8 cellular contexts compared by ENCODE assay signal in genomic region chr2:31233741-31234689, GRCh38. TPM values are rescaled to one million over a fixed set of nuclear protein-coding genes. Genes with fewer than 3 reads are reported as not detected.
DNase-seq lines count a peak whose midpoint lies in the region; ATAC-seq and TF ChIP-seq lines count a peak whose summit lies in the region.

TSS of gene EHD3 (plus strand) at chr2:31234152. CDS start at chr2:31234622, 470 bp downstream.

- intact Hi-C loops in dendritic cell treated with granulocyte-macrophage colony-stimulating factor and Interleukin-4, amounts not matched to agents 40 ng/mL and 50 ng/mL, for 4 days (cut with micrococcal nuclease) = loop anchor here (10.0 kb wide), 1 partner anchor 91 kb away; no protein-coding TSS in a partner anchor
- intact Hi-C loops in left lung (cut with DNase I) = no loop called here

- H3K9me3 Mint-ChIP-seq in activated CD4-positive, alpha-beta T cell treated with anti-CD3 and anti-CD28 coated beads, Interleukin-2, amount 10 ng/mL, durations not matched to agents 7 days and 5 days = no peaks in the 10 kb centered on the region
- H3K9me3 Mint-ChIP-seq in dendritic cell treated with granulocyte-macrophage colony-stimulating factor and Interleukin-4, amounts not matched to agents 40 ng/mL and 50 ng/mL, for 4 days = no peaks in the 10 kb centered on the region

- peak; percentile 40 to 55 for TF ChIP-seq CTCF in left lung (IDR thresholded peaks at IDR 0.05)

- DNase-seq in 8988T (peak; percentile 82), NCI-H2227 treated with DMSO at 0.1 percent for 48 hours (lab: John Stamatoyannopoulos, UW) (peak; percentile 92), left lung (peak; percentile 89 to 96)
- peak; percentile 75 for DNase-seq in activated CD4-positive, alpha-beta T cell treated with anti-CD3 and anti-CD28 coated beads, Interleukin-2, amount 10 ng/mL, durations not matched to agents 7 days and 5 days
- DNase-seq in stimulated activated CD4-positive, alpha-beta T cell treated with anti-CD3 and anti-CD28 coated beads, Interleukin-2, amount 100 ng/mL, for 4 hours (ENCODE audit: low read depth) = peak; percentile 54

- H3K4me3 Mint-ChIP-seq in activated CD4-positive, alpha-beta T cell treated with anti-CD3 and anti-CD28 coated beads, Interleukin-2, amount 10 ng/mL, durations not matched to agents 7 days and 5 days = peak within 1 kb of the TSS; percentile 62
- H3K4me3 Mint-ChIP-seq in dendritic cell treated with granulocyte-macrophage colony-stimulating factor and Interleukin-4, amounts not matched to agents 40 ng/mL and 50 ng/mL, for 4 days = peak within 1 kb of the TSS; percentile 78

- H3K36me3 ChIP-seq in left lung = no peaks in the 10 kb centered on the region

- peaks cover 14% of the 10 kb centered on the region for H3K27me3 Mint-ChIP-seq in activated CD4-positive, alpha-beta T cell treated with anti-CD3 and anti-CD28 coated beads, Interleukin-2, amount 10 ng/mL, durations not matched to agents 7 days and 5 days
- H3K27me3 Mint-ChIP-seq in dendritic cell treated with granulocyte-macrophage colony-stimulating factor and Interleukin-4, amounts not matched to agents 40 ng/mL and 50 ng/mL, for 4 days = peaks cover 13% of the 10 kb centered on the region

- H3K27ac ChIP-seq in left lung = peak within 1 kb of the TSS; percentile 39 to 68

- H3K27me3 ChIP-seq in left lung = peaks cover 0 to 10% of the 10 kb centered on the region in 2 donors

- CTCF ChIA-PET in activated CD4-positive, alpha-beta T cell treated with anti-CD3 and anti-CD28 coated beads, Interleukin-2, amount 10 ng/mL, durations not matched to agents 7 days and 5 days (lab: Charles Lee) = interaction anchor here (0.6 to 1.3 kb wide), 3 partner anchors 40 to 130 kb away, joined by 3 to 4 read pairs (median 3); no protein-coding TSS in a partner anchor

- POLR2A ChIA-PET in activated CD4-positive, alpha-beta T cell treated with anti-CD3 and anti-CD28 coated beads, Interleukin-2, amount 10 ng/mL, durations not matched to agents 7 days and 5 days (lab: Charles Lee) = no interaction called here

- ATAC-seq in GM18858 (IDR thresholded peaks at IDR 0.05; ENCODE audit: unreplicated experiment) (peak; percentile 95), HG03097 (IDR thresholded peaks at IDR 0.05; ENCODE audit: low FRiP score, unreplicated experiment) (peak; percentile 81), left lung (peak; percentile 99)

- no peaks in the 10 kb centered on the region for H3K36me3 Mint-ChIP-seq in activated CD4-positive, alpha-beta T cell treated with anti-CD3 and anti-CD28 coated beads, Interleukin-2, amount 10 ng/mL, durations not matched to agents 7 days and 5 days (ENCODE audit: low read depth)
- no peaks in the 10 kb centered on the region for H3K36me3 Mint-ChIP-seq in dendritic cell treated with granulocyte-macrophage colony-stimulating factor and Interleukin-4, amounts not matched to agents 40 ng/mL and 50 ng/mL, for 4 days (ENCODE audit: low read depth)

- peak within 1 kb of the TSS; percentile 54 for H3K27ac Mint-ChIP-seq in activated CD4-positive, alpha-beta T cell treated with anti-CD3 and anti-CD28 coated beads, Interleukin-2, amount 10 ng/mL, durations not matched to agents 7 days and 5 days
- no peak within 1 kb of the TSS for H3K27ac Mint-ChIP-seq in dendritic cell treated with granulocyte-macrophage colony-stimulating factor and Interleukin-4, amounts not matched to agents 40 ng/mL and 50 ng/mL, for 4 days

- H3K9me3 ChIP-seq in left lung = no peaks in the 10 kb centered on the region

- peaks cover 9% of the 10 kb centered on the region for H3K4me1 Mint-ChIP-seq in activated CD4-positive, alpha-beta T cell treated with anti-CD3 and anti-CD28 coated beads, Interleukin-2, amount 10 ng/mL, durations not matched to agents 7 days and 5 days
- H3K4me1 Mint-ChIP-seq in dendritic cell treated with granulocyte-macrophage colony-stimulating factor and Interleukin-4, amounts not matched to agents 40 ng/mL and 50 ng/mL, for 4 days (ENCODE audit: low read depth) = peaks cover 18% of the 10 kb centered on the region

- peaks cover 3 to 18% of the 10 kb centered on the region in 2 donors for H3K4me1 ChIP-seq in left lung

- peak within 1 kb of the TSS; percentile 62 to 85 for H3K4me3 ChIP-seq in left lung

RNA-seq across cellular contexts. Expression of gene EHD3, which starts in this region (rescaled TPM):
- total RNA-seq in activated CD4-positive, alpha-beta T cell treated with anti-CD3 and anti-CD28 coated beads, Interleukin-2, amount 10 ng/mL, durations not matched to agents 7 days and 5 days = under 1 TPM; 0.44 to 0.50 TPM
- 1 to 10 TPM; 6.8 to 9.1 TPM for total RNA-seq in left lung

Comparison
In these comparisons a context has a peak if more than half of its experiments do, and no peak if none do; other contexts are left out.
1. Peak in every context shown above with its lines: DNase-seq, ATAC-seq, H3K4me3 ChIP-seq and H3K27ac ChIP-seq.
2. RNA of gene EHD3 (total RNA-seq): 6.8 to 9.1 TPM in left lung; 0.44 to 0.50 TPM in activated CD4-positive, alpha-beta T cell treated with anti-CD3 and anti-CD28 coated beads, Interleukin-2, amount 10 ng/mL, durations not matched to agents 7 days and 5 days; every median in the first group is over 4 times any median in the second.
3. Peak in DNase-seq in activated CD4-positive, alpha-beta T cell treated with anti-CD3 and anti-CD28 coated beads, Interleukin-2, amount 10 ng/mL, durations not matched to agents 7 days and 5 days; RNA of the gene not detected or under 1 TPM.